ENCODE assay signal across 1 cellular context in the genomic region with DNA sequence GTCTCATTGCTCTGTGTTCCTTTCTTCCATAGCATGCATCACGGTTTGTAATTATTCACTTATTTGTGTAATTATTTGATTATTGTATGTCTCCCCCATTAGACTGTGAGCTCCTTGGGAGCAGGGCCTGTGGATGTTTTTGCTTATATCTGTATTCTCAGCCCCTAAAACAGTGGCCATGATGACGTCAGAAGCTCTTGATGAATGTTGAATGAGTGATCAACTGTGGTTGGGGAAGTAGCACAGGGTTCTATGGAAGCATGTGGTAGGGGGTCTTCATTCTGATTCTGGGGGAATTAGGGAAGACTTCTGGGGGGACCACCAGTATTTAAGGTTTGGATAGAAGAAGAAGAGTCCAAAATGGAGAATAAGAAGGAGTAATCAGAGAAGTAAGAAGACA.
TF ChIP-seq lines count a peak whose summit lies in the region.

No MANE protein-coding gene starts in this region.

TF ChIP-seq in K562, 482 proteins besides CTCF, POLR2A, EP300 and RAD21:
- TF ChIP-seq RCOR1 (IDR thresholded peaks at IDR 0.05; ENCODE audit: borderline replicate concordance in 1 of 2, low read depth in 2 of 2, low read length in 2 of 2) = no peak
- TF ChIP-seq, protein P1, sequence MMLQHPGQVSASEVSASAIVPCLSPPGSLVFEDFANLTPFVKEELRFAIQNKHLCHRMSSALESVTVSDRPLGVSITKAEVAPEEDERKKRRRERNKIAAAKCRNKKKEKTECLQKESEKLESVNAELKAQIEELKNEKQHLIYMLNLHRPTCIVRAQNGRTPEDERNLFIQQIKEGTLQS (IDR thresholded peaks at IDR 0.05) = peak; percentile 38; the same call in 1 of the 2 replicates
- TF ChIP-seq, protein P1 (CRISPR knock-in tag; conservative IDR thresholded peaks at IDR 0.05) = no peak
